1 cellular context compared by ENCODE assay signal in the genomic region with DNA sequence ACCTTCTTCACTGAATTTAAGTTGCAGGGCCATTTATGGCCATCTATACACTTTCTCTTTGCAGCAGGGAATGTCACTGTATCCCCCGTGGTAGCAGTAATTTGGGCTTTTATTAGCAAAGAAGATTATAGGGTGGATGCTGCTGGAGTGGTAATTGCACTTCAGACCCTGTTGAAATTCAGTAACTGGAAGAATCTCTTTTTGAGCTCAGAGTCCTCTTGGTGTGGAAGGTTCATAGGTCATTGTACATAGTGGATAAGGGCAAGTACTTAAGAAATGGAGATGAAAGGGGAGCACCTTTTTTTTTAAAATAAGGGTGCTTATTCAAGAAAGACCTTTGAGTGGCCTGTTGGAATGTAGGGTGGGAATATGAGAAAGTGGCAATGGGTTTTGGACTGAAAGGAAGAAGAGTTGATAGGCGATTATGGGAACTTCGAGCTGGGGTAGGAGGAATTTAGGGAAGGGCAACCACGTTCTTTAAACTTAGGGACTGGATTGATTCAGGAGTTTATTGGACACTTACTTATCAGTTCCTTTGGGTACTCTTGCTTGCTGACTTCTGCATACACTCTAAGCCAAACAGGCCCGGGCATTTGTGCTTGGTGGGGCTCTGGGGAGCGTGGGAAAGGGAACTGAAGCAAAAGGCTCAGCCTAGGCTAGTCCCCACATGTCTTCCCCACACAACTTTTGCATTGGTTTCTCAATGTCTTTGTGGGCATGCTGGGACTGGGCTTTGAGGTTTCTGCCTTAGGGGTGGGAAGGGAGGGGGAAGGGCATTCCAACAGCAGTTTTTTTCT.
TF ChIP-seq lines count a peak whose summit lies in the region.

No MANE protein-coding gene starts in this region.

TF ChIP-seq in GM12878, 131 proteins besides CTCF, POLR2A, EP300 and RAD21 (continues in another document):
- TF ChIP-seq, protein P1, sequence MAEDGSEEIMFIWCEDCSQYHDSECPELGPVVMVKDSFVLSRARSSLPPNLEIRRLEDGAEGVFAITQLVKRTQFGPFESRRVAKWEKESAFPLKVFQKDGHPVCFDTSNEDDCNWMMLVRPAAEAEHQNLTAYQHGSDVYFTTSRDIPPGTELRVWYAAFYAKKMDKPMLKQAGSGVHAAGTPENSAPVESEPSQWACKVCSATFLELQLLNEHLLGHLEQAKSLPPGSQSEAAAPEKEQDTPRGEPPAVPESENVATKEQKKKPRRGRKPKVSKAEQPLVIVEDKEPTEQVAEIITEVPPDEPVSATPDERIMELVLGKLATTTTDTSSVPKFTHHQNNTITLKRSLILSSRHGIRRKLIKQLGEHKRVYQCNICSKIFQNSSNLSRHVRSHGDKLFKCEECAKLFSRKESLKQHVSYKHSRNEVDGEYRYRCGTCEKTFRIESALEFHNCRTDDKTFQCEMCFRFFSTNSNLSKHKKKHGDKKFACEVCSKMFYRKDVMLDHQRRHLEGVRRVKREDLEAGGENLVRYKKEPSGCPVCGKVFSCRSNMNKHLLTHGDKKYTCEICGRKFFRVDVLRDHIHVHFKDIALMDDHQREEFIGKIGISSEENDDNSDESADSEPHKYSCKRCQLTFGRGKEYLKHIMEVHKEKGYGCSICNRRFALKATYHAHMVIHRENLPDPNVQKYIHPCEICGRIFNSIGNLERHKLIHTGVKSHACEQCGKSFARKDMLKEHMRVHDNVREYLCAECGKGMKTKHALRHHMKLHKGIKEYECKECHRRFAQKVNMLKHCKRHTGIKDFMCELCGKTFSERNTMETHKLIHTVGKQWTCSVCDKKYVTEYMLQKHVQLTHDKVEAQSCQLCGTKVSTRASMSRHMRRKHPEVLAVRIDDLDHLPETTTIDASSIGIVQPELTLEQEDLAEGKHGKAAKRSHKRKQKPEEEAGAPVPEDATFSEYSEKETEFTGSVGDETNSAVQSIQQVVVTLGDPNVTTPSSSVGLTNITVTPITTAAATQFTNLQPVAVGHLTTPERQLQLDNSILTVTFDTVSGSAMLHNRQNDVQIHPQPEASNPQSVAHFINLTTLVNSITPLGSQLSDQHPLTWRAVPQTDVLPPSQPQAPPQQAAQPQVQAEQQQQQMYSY (CRISPR knock-in tag; IDR thresholded peaks at IDR 0.05), result no peak
- TF ChIP-seq HDAC6 (IDR thresholded peaks at IDR 0.05; ENCODE audit: unreplicated experiment) (no peak), TCF12 (IDR thresholded peaks at IDR 0.05; ENCODE audit: low read depth, low read length) (peak; percentile 64; the same call in 1 of the 2 replicates), SMAD1 (IDR thresholded peaks at IDR 0.05; ENCODE audit: low read depth, partially characterized antibody) (peak; percentile 44), REST (IDR thresholded peaks at IDR 0.05; ENCODE audit: low read depth, low read length) (no peak), STAT1 (conservative IDR thresholded peaks at IDR 0.05) (no peak), MYC (IDR thresholded peaks at IDR 0.05; ENCODE audit: insufficient read depth, insufficient read length, insufficient replicate concordance, low read length, severe bottlenecking) (no peak), NFXL1 (IDR thresholded peaks at IDR 0.05; ENCODE audit: borderline replicate concordance) (no peak), ESRRA (IDR thresholded peaks at IDR 0.05; ENCODE audit: low read length) (no peak), USF1 (IDR thresholded peaks at IDR 0.05; ENCODE audit: borderline replicate concordance, extremely low read length, insufficient read depth, low read depth, low read length) (no peak), JUNB (IDR thresholded peaks at IDR 0.05) (no peak), CHD4 (IDR thresholded peaks at IDR 0.05) (no peak), JUND (IDR thresholded peaks at IDR 0.05; ENCODE audit: low read depth, low read length) (no peak), KDM1A (IDR thresholded peaks at IDR 0.05; ENCODE audit: borderline replicate concordance) (no peak), NFYA (IDR thresholded peaks at IDR 0.05; ENCODE audit: borderline replicate concordance, low read depth, low read length) (no peak), HDGF (IDR thresholded peaks at IDR 0.05) (no peak), NBN (IDR thresholded peaks at IDR 0.05) (no peak), TARDBP (IDR thresholded peaks at IDR 0.05; ENCODE audit: borderline replicate concordance) (no peak), FOXM1 (IDR thresholded peaks at IDR 0.05; ENCODE audit: low read depth, low read length) (no peak), BRCA1 (IDR thresholded peaks at IDR 0.05; ENCODE audit: low read depth, low read length) (no peak), PAX5 (IDR thresholded peaks at IDR 0.05; ENCODE audit: borderline replicate concordance, low read depth, low read length) (peak; percentile 47; the same call in 1 of the 2 replicates), SREBF1 (IDR thresholded peaks at IDR 0.05; ENCODE audit: low read length) (no peak), CBX5 (IDR thresholded peaks at IDR 0.05; ENCODE audit: low read depth) (no peak)
- TF ChIP-seq, protein P2, sequence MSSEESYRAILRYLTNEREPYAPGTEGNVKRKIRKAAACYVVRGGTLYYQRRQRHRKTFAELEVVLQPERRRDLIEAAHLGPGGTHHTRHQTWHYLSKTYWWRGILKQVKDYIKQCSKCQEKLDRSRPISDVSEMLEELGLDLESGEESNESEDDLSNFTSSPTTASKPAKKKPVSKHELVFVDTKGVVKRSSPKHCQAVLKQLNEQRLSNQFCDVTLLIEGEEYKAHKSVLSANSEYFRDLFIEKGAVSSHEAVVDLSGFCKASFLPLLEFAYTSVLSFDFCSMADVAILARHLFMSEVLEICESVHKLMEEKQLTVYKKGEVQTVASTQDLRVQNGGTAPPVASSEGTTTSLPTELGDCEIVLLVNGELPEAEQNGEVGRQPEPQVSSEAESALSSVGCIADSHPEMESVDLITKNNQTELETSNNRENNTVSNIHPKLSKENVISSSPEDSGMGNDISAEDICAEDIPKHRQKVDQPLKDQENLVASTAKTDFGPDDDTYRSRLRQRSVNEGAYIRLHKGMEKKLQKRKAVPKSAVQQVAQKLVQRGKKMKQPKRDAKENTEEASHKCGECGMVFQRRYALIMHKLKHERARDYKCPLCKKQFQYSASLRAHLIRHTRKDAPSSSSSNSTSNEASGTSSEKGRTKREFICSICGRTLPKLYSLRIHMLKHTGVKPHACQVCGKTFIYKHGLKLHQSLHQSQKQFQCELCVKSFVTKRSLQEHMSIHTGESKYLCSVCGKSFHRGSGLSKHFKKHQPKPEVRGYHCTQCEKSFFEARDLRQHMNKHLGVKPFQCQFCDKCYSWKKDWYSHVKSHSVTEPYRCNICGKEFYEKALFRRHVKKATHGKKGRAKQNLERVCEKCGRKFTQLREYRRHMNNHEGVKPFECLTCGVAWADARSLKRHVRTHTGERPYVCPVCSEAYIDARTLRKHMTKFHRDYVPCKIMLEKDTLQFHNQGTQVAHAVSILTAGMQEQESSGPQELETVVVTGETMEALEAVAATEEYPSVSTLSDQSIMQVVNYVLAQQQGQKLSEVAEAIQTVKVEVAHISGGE (CRISPR knock-in tag; IDR thresholded peaks at IDR 0.05), result no peak
- TF ChIP-seq, protein P3, sequence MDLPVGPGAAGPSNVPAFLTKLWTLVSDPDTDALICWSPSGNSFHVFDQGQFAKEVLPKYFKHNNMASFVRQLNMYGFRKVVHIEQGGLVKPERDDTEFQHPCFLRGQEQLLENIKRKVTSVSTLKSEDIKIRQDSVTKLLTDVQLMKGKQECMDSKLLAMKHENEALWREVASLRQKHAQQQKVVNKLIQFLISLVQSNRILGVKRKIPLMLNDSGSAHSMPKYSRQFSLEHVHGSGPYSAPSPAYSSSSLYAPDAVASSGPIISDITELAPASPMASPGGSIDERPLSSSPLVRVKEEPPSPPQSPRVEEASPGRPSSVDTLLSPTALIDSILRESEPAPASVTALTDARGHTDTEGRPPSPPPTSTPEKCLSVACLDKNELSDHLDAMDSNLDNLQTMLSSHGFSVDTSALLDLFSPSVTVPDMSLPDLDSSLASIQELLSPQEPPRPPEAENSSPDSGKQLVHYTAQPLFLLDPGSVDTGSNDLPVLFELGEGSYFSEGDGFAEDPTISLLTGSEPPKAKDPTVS (IDR thresholded peaks at IDR 0.05; ENCODE audit: low read depth, low read length), result no peak
- TF ChIP-seq, protein P4, sequence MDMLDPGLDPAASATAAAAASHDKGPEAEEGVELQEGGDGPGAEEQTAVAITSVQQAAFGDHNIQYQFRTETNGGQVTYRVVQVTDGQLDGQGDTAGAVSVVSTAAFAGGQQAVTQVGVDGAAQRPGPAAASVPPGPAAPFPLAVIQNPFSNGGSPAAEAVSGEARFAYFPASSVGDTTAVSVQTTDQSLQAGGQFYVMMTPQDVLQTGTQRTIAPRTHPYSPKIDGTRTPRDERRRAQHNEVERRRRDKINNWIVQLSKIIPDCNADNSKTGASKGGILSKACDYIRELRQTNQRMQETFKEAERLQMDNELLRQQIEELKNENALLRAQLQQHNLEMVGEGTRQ (IDR thresholded peaks at IDR 0.05; ENCODE audit: borderline replicate concordance, low read depth, low read length), result no peak
- TF ChIP-seq, protein P5, sequence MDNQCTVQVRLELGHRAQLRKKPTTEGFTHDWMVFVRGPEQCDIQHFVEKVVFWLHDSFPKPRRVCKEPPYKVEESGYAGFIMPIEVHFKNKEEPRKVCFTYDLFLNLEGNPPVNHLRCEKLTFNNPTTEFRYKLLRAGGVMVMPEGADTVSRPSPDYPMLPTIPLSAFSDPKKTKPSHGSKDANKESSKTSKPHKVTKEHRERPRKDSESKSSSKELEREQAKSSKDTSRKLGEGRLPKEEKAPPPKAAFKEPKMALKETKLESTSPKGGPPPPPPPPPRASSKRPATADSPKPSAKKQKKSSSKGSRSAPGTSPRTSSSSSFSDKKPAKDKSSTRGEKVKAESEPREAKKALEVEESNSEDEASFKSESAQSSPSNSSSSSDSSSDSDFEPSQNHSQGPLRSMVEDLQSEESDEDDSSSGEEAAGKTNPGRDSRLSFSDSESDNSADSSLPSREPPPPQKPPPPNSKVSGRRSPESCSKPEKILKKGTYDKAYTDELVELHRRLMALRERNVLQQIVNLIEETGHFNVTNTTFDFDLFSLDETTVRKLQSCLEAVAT (IDR thresholded peaks at IDR 0.05), result peak; percentile 77; the same call in 1 of the 2 replicates
- TF ChIP-seq, protein P6, sequence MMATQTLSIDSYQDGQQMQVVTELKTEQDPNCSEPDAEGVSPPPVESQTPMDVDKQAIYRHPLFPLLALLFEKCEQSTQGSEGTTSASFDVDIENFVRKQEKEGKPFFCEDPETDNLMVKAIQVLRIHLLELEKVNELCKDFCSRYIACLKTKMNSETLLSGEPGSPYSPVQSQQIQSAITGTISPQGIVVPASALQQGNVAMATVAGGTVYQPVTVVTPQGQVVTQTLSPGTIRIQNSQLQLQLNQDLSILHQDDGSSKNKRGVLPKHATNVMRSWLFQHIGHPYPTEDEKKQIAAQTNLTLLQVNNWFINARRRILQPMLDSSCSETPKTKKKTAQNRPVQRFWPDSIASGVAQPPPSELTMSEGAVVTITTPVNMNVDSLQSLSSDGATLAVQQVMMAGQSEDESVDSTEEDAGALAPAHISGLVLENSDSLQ (IDR thresholded peaks at IDR 0.05), result no peak
- TF ChIP-seq, protein P7, sequence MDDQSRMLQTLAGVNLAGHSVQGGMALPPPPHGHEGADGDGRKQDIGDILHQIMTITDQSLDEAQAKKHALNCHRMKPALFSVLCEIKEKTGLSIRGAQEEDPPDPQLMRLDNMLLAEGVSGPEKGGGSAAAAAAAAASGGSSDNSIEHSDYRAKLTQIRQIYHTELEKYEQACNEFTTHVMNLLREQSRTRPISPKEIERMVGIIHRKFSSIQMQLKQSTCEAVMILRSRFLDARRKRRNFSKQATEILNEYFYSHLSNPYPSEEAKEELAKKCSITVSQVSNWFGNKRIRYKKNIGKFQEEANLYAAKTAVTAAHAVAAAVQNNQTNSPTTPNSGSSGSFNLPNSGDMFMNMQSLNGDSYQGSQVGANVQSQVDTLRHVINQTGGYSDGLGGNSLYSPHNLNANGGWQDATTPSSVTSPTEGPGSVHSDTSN (IDR thresholded peaks at IDR 0.05; ENCODE audit: insufficient replicate concordance, low read depth, low read length), result no peak
- TF ChIP-seq, protein P8, sequence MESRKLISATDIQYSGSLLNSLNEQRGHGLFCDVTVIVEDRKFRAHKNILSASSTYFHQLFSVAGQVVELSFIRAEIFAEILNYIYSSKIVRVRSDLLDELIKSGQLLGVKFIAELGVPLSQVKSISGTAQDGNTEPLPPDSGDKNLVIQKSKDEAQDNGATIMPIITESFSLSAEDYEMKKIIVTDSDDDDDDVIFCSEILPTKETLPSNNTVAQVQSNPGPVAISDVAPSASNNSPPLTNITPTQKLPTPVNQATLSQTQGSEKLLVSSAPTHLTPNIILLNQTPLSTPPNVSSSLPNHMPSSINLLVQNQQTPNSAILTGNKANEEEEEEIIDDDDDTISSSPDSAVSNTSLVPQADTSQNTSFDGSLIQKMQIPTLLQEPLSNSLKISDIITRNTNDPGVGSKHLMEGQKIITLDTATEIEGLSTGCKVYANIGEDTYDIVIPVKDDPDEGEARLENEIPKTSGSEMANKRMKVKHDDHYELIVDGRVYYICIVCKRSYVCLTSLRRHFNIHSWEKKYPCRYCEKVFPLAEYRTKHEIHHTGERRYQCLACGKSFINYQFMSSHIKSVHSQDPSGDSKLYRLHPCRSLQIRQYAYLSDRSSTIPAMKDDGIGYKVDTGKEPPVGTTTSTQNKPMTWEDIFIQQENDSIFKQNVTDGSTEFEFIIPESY (IDR thresholded peaks at IDR 0.05), result no peak
